Comparison of ENCODE assay signal across 22 cellular contexts in the genomic region with DNA sequence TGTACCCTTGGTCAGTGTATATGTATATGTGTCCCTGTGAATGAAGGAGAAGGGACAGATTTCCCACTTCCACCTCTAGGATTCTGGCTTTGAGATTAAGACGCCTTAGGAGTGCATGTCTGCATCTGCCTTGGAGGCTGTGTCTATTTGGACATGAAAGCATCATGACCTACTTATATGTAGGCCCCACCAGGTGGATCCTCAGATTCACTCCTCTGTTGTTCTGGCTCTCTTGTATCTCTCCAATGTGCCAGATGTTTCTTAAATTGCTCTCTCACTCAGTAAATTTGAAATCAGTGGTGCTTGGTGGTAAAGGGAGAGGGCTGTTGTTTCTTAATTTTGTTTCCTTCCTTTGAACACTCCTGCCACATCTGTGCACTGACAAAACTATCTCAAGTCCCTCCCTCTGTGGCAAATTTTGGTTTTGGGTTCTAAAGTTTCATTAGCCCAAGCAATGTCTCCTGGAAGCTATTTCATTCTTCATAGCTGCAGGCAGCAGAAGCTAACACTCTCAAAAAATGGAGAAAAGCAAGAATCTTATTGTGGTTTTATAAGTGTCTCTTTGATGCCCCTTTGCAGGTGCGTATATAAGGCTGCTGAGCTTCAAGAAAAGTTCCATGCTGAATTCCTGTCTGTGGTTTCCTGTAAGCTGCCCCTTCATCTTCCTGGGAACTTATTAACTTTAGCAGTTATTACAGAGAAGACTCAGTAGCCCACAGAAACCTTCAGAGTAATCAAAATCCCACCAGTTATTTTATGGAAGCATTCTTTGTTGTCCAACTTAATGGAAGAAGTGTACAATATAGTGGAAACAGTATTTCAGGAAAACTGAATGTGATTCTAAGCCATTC.
A peak's percentile ranks its signal among the peaks of the same experiment; 100 is the strongest.
DNase-seq lines count a peak whose midpoint lies in the region; FAIRE-seq and TF ChIP-seq lines count a peak whose summit lies in the region.
"Had no signal": no experiment of that assay in that cellular context is flagged by ENCODE, and none has a peak within 500 bp of the region (broad histone marks: within the 10 kb centered on the region; RNA-seq: fewer than 3 reads in every experiment).

No MANE protein-coding gene starts in this region.

- peaks cover 46 to 56% of the 10 kb centered on the region in 2 donors for H3K4me1 Mint-ChIP-seq in immature natural killer cell
- H3K4me1 Mint-ChIP-seq: CD4-positive, alpha-beta memory T cell had no signal

- no peak for TF ChIP-seq CTCF in GM13977 (IDR thresholded peaks at IDR 0.05; ENCODE audit: extremely low read depth, insufficient read depth, missing control alignments)

- DNase-seq in ACHN (peak; percentile 40), GM12891 (ENCODE audit: insufficient read length, low spot score) (no peak), immature natural killer cell (no peak), renal cortical epithelial cell (ENCODE audit: low read depth) (peak; percentile 74), activated gamma-delta T cell treated with Interleukin-2 at 50 U/mL for 16 hours (no peak), UCSD-AML1 (lab: John Stamatoyannopoulos, UW; ENCODE audit: unreplicated experiment) (no peak), GM13977 (ENCODE audit: low spot score) (no peak)
- DNase-seq: BE2C; CD4-positive, alpha-beta memory T cell; DMS153; GOT3; KG1; NCI-H1105; NCI-H146; NCI-H2029; NCI-H2227 treated with DMSO at 0.1 percent for 48 hours; NCI-H510A treated with DMSO at 0.1 percent for 48 hours; NCI-H748 treated with DMSO at 0.1 percent for 48 hours; NK-92 treated with Interleukin-12 subunit alpha and Interleukin-12 subunit beta, amount 100 ng/mL, for 24 hours; SHP77 treated with DMSO at 0.1 percent for 48 hours; SK-N-SH had no signal

- in situ Hi-C loops in ACHN (cut with HindIII; ENCODE audit: low pct_ligation_motif_present, low pct_unique_long_range_greater_than_20kb, low sequenced_read_pairs): no loop called here
- in situ Hi-C loops in GM13977 (cut with MboI; ENCODE audit: low pct_unique_long_range_greater_than_20kb, low sequenced_read_pairs, unreplicated experiment): no loop called here

- TF ChIP-seq POLR2A in GM12891 (IDR thresholded peaks at IDR 0.05; ENCODE audit: low read depth, low read length): no peak

- peaks cover 0 to 6% (median 0%) of the 10 kb centered on the region in 3 donors for H3K27me3 Mint-ChIP-seq in immature natural killer cell (ENCODE audit: low read depth in 3 of 3)
- H3K27me3 Mint-ChIP-seq: CD4-positive, alpha-beta memory T cell had no signal

- H3K4me3 Mint-ChIP-seq in immature natural killer cell: peak overlapping the region in 3 of 5 donors; percentile 1 to 37 (median 19)
- H3K4me3 Mint-ChIP-seq: CD4-positive, alpha-beta memory T cell had no signal

- H3K9me3 Mint-ChIP-seq in immature natural killer cell: no peaks in the 10 kb centered on the region

- peaks cover 0 to 4% (median 0%) of the 10 kb centered on the region in 3 donors for H3K36me3 Mint-ChIP-seq in immature natural killer cell
- H3K36me3 Mint-ChIP-seq: CD4-positive, alpha-beta memory T cell had no signal

- peak overlapping the region in 5 of 6 donors; percentile 6 to 56 (median 19) for H3K27ac Mint-ChIP-seq in immature natural killer cell
- H3K27ac Mint-ChIP-seq: CD4-positive, alpha-beta memory T cell had no signal

- peak; percentile 16 for FAIRE-seq in GM12891 (lab: Jason Lieb, UNC)
- FAIRE-seq: G401.6 had no signal

TF ChIP-seq in GM12891, 5 proteins besides CTCF, POLR2A, EP300 and RAD21:
- no peak for TF ChIP-seq POU2F2 (IDR thresholded peaks at IDR 0.05; ENCODE audit: low read depth, low read length)
- TF ChIP-seq POLR2AphosphoS5 (IDR thresholded peaks at IDR 0.05; ENCODE audit: low read depth, low read length): no peak
- no peak for TF ChIP-seq TAF1 (IDR thresholded peaks at IDR 0.05; ENCODE audit: low read depth, low read length)
- no peak for TF ChIP-seq PAX5 (IDR thresholded peaks at IDR 0.05; ENCODE audit: insufficient read depth, low read length, severe bottlenecking)
- TF ChIP-seq SPI1 (IDR thresholded peaks at IDR 0.05; ENCODE audit: low read depth, low read length): no peak

Comparison
In these comparisons a context has a peak if more than half of its experiments do, and no peak if none do; other contexts are left out.
1. DNase-seq: peak in ACHN (single experiment) and renal cortical epithelial cell (single experiment); none in GM12891 (single experiment), immature natural killer cell (0 of 3), activated gamma-delta T cell treated with Interleukin-2 at 50 U/mL for 16 hours (single experiment), UCSD-AML1 (single experiment) and GM13977 (single experiment).